Comparison of ENCODE assay signal across 1 cellular context in genomic region chr2:46747297-46747818, GRCh38.
TF ChIP-seq lines count a peak whose summit lies in the region.

No MANE protein-coding gene starts in this region.

TF ChIP-seq in HepG2, 621 proteins besides CTCF, POLR2A, EP300 and RAD21 (continued from another document and continues in another):
- TF ChIP-seq DMTF1 (CRISPR knock-in tag; IDR thresholded peaks at IDR 0.05) (no peak), ZNF18 (CRISPR knock-in tag; IDR thresholded peaks at IDR 0.05; ENCODE audit: insufficient replicate concordance) (no peak), TIGD3 (CRISPR knock-in tag; IDR thresholded peaks at IDR 0.05; ENCODE audit: borderline replicate concordance) (no peak), ZC3H13 (CRISPR knock-in tag; IDR thresholded peaks at IDR 0.05) (no peak), TSC22D2 (CRISPR knock-in tag; IDR thresholded peaks at IDR 0.05; ENCODE audit: borderline replicate concordance) (no peak), ZFP41 (CRISPR knock-in tag; IDR thresholded peaks at IDR 0.05; ENCODE audit: borderline replicate concordance) (no peak), FIP1L1 (IDR thresholded peaks at IDR 0.05; ENCODE audit: borderline replicate concordance, insufficient read depth, low read depth, low read length) (no peak), ZNF605 (CRISPR knock-in tag; IDR thresholded peaks at IDR 0.05) (no peak), ZNF282 (IDR thresholded peaks at IDR 0.05; ENCODE audit: partially characterized antibody) (no peak), ZNF790 (CRISPR knock-in tag; IDR thresholded peaks at IDR 0.05; ENCODE audit: borderline replicate concordance) (no peak), FOXA1 (IDR thresholded peaks at IDR 0.05) (peak; percentile 59; the same call in 1 of the 2 replicates), FOXA1 (CRISPR knock-in tag; IDR thresholded peaks at IDR 0.05) (peak; percentile 73), ZNF878 (CRISPR knock-in tag; IDR thresholded peaks at IDR 0.05) (no peak; the same call in 1 of the 2 replicates), ADNP (CRISPR knock-in tag; IDR thresholded peaks at IDR 0.05) (0 out of 2 replicates have a peak, but pooled peaks have one; percentile 56), YY1 (IDR thresholded peaks at IDR 0.05; ENCODE audit: insufficient read depth, insufficient replicate concordance, low read depth, low read length) (no peak), TAF15 (IDR thresholded peaks at IDR 0.05; ENCODE audit: low read depth, low read length, poor library complexity, severe bottlenecking) (no peak), ZNF101 (CRISPR knock-in tag; IDR thresholded peaks at IDR 0.05; ENCODE audit: borderline replicate concordance, low read depth) (no peak), ERF (CRISPR knock-in tag; IDR thresholded peaks at IDR 0.05) (peak; percentile 67; the same call in 1 of the 2 replicates), ZNF776 (CRISPR knock-in tag; IDR thresholded peaks at IDR 0.05) (no peak), KLF6 (CRISPR knock-in tag; IDR thresholded peaks at IDR 0.05) (peak; percentile 71; the same call in 1 of the 2 replicates), MTF1 (CRISPR knock-in tag; IDR thresholded peaks at IDR 0.05) (no peak), ZSCAN9 (CRISPR knock-in tag; IDR thresholded peaks at IDR 0.05; ENCODE audit: borderline replicate concordance) (peak; percentile 67; the same call in 1 of the 2 replicates), ZNF644 (CRISPR knock-in tag; IDR thresholded peaks at IDR 0.05; ENCODE audit: low read depth) (peak; percentile 47; the same call in 1 of the 2 replicates), GRHL1 (CRISPR knock-in tag; conservative IDR thresholded peaks at IDR 0.05) (no peak), ZNF784 (CRISPR knock-in tag; IDR thresholded peaks at IDR 0.05; ENCODE audit: borderline replicate concordance) (0 out of 2 replicates have a peak, but pooled peaks have one; percentile 36), ZNF552 (CRISPR knock-in tag; IDR thresholded peaks at IDR 0.05; ENCODE audit: borderline replicate concordance) (no peak), PHB2 (IDR thresholded peaks at IDR 0.05; ENCODE audit: partially characterized antibody) (no peak), TCF7 (IDR thresholded peaks at IDR 0.05; ENCODE audit: low read depth) (peak; percentile 79), HOXA7 (CRISPR knock-in tag; IDR thresholded peaks at IDR 0.05) (no peak), SNAPC2 (CRISPR knock-in tag; IDR thresholded peaks at IDR 0.05) (0 out of 2 replicates have a peak, but pooled peaks have one; percentile 17), ZNF615 (CRISPR knock-in tag; IDR thresholded peaks at IDR 0.05; ENCODE audit: borderline replicate concordance) (no peak), FOSL1 (CRISPR knock-in tag; IDR thresholded peaks at IDR 0.05; ENCODE audit: borderline replicate concordance) (no peak), XRCC5 (optimal IDR thresholded peaks at IDR 0.05; ENCODE audit: low read length) (no peak), RORA (CRISPR knock-in tag; IDR thresholded peaks at IDR 0.05) (no peak), ZKSCAN8 (CRISPR knock-in tag; IDR thresholded peaks at IDR 0.05; ENCODE audit: borderline replicate concordance) (peak; percentile 89; the same call in 1 of the 2 replicates), ZFY (CRISPR knock-in tag; IDR thresholded peaks at IDR 0.05) (peak; percentile 38; the same call in 1 of the 2 replicates), ZNF33B (CRISPR knock-in tag; IDR thresholded peaks at IDR 0.05) (no peak), EZH2 (conservative IDR thresholded peaks at IDR 0.05; ENCODE audit: low read depth, low read length) (no peak), CEBPB (IDR thresholded peaks at IDR 0.05; ENCODE audit: borderline replicate concordance, low read depth, low read length) (peak; percentile 33; the same call in 1 of the 2 replicates), KDM3A (CRISPR knock-in tag; IDR thresholded peaks at IDR 0.05; ENCODE audit: low read depth) (peak; percentile 56; the same call in 1 of the 2 replicates), ZNF124 (CRISPR knock-in tag; IDR thresholded peaks at IDR 0.05) (peak; percentile 68; the same call in 1 of the 2 replicates), RFX5 (IDR thresholded peaks at IDR 0.05; ENCODE audit: low read depth, low read length) (no peak), HNRNPL (IDR thresholded peaks at IDR 0.05; ENCODE audit: low read depth, low read length) (no peak), ZNF549 (CRISPR knock-in tag; IDR thresholded peaks at IDR 0.05) (no peak), ZBTB37 (CRISPR knock-in tag; IDR thresholded peaks at IDR 0.05) (no peak), RXRB (CRISPR knock-in tag; IDR thresholded peaks at IDR 0.05; ENCODE audit: borderline replicate concordance) (peak; percentile 84; the same call in 1 of the 2 replicates), ARNTL (CRISPR knock-in tag; IDR thresholded peaks at IDR 0.05) (peak; percentile 85), ZBTB7A (CRISPR knock-in tag; IDR thresholded peaks at IDR 0.05) (no peak), ZNF264 (CRISPR knock-in tag; IDR thresholded peaks at IDR 0.05) (no peak), HIVEP1 (CRISPR knock-in tag; IDR thresholded peaks at IDR 0.05) (no peak), FOXO4 (CRISPR knock-in tag; conservative IDR thresholded peaks at IDR 0.05) (no peak), FOSL2 (CRISPR knock-in tag; IDR thresholded peaks at IDR 0.05) (no peak), GTF3A (CRISPR knock-in tag; conservative IDR thresholded peaks at IDR 0.05) (no peak), AKNA (CRISPR knock-in tag; IDR thresholded peaks at IDR 0.05; ENCODE audit: borderline replicate concordance) (no peak), AHR (CRISPR knock-in tag; IDR thresholded peaks at IDR 0.05) (no peak), GLMP (CRISPR knock-in tag; IDR thresholded peaks at IDR 0.05; ENCODE audit: borderline replicate concordance) (no peak)
